Comparison of ENCODE assay signal across 1 cellular context in the genomic region with DNA sequence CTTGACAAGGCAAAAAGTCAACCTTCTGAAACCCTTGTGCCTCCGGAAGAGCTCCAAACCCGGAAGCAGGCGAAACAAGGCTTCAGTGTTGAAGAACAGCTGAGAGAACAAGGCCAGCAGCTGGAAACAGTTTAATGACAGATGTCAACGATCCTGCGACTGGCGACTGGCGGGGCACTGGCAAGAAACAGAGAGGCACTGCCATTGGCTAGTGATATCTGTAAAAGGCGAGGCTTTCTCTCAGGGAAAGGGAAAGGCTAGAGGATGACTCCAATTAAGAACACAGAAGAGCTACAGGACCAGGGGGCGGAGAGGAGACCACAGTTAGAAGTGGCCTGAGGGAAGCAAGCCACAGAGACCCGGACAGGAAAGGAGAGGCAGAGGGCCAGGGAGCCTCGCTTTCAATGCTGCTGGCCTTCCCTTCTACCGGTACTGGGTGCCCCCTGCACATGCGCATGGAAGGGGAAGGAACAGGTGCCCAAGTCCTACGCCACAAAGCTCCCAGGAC.
TF ChIP-seq lines count a peak whose summit lies in the region.

No MANE protein-coding gene starts in this region.

TF ChIP-seq in HepG2, 621 proteins besides CTCF, POLR2A, EP300 and RAD21 (continued from another document and continues in another):
- TF ChIP-seq, protein P1, sequence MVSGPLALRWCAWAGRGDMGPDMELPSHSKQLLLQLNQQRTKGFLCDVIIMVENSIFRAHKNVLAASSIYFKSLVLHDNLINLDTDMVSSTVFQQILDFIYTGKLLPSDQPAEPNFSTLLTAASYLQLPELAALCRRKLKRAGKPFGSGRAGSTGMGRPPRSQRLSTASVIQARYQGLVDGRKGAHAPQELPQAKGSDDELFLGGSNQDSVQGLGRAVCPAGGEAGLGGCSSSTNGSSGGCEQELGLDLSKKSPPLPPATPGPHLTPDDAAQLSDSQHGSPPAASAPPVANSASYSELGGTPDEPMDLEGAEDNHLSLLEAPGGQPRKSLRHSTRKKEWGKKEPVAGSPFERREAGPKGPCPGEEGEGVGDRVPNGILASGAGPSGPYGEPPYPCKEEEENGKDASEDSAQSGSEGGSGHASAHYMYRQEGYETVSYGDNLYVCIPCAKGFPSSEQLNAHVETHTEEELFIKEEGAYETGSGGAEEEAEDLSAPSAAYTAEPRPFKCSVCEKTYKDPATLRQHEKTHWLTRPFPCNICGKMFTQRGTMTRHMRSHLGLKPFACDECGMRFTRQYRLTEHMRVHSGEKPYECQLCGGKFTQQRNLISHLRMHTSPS (CRISPR knock-in tag; IDR thresholded peaks at IDR 0.05; ENCODE audit: low read depth), result no peak
- TF ChIP-seq, protein P2, sequence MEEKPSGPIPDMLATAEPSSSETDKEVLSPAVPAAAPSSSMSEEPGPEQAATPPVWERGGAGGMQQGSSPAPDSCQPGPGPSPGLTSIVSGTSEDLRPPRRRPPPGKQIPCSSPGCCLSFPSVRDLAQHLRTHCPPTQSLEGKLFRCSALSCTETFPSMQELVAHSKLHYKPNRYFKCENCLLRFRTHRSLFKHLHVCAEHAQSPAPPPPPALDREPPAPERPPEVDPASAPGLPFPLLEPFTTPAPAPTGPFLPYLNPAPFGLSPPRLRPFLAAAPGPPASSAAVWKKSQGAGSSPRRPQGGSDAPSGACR (CRISPR knock-in tag; IDR thresholded peaks at IDR 0.05), result no peak
- TF ChIP-seq ZBTB38 (CRISPR knock-in tag; IDR thresholded peaks at IDR 0.05) (peak; percentile 53; the same call in 1 of the 2 replicates), TGIF2 (CRISPR knock-in tag; IDR thresholded peaks at IDR 0.05) (peak; percentile 100), ATF1 (CRISPR knock-in tag; IDR thresholded peaks at IDR 0.05) (no peak), SAP130 (CRISPR knock-in tag; IDR thresholded peaks at IDR 0.05; ENCODE audit: low read depth) (peak; percentile 100), SOX6 (IDR thresholded peaks at IDR 0.05) (no peak), SOX6 (CRISPR knock-in tag; IDR thresholded peaks at IDR 0.05) (peak; percentile 41; the same call in 1 of the 2 replicates), NR2C2 (CRISPR knock-in tag; IDR thresholded peaks at IDR 0.05; ENCODE audit: borderline replicate concordance) (peak; percentile 69), ZNF317 (CRISPR knock-in tag; IDR thresholded peaks at IDR 0.05) (0 out of 2 replicates have a peak, but pooled peaks have one; percentile 37), CBX5 (CRISPR knock-in tag; IDR thresholded peaks at IDR 0.05; ENCODE audit: borderline replicate concordance) (0 out of 2 replicates have a peak, but pooled peaks have one; percentile 41), ZSCAN29 (CRISPR knock-in tag; conservative IDR thresholded peaks at IDR 0.05) (no peak), SATB2 (CRISPR knock-in tag; IDR thresholded peaks at IDR 0.05) (no peak), ELF3 (CRISPR knock-in tag; IDR thresholded peaks at IDR 0.05) (peak; percentile 96), KDM4B (CRISPR knock-in tag; IDR thresholded peaks at IDR 0.05) (no peak), HDAC1 (CRISPR knock-in tag; IDR thresholded peaks at IDR 0.05) (peak; percentile 78), NONO (IDR thresholded peaks at IDR 0.05) (no peak), NONO (CRISPR knock-in tag; conservative IDR thresholded peaks at IDR 0.05) (0 out of 2 replicates have a peak, but pooled peaks have one; percentile 28), HNRNPUL1 (IDR thresholded peaks at IDR 0.05; ENCODE audit: low read depth, low read length) (no peak), ZNF644 (CRISPR knock-in tag; IDR thresholded peaks at IDR 0.05; ENCODE audit: low read depth) (no peak), ZNF615 (CRISPR knock-in tag; IDR thresholded peaks at IDR 0.05; ENCODE audit: borderline replicate concordance) (no peak), HCFC1 (IDR thresholded peaks at IDR 0.05; ENCODE audit: low read depth, low read length) (no peak), SNAI1 (CRISPR knock-in tag; IDR thresholded peaks at IDR 0.05; ENCODE audit: borderline replicate concordance) (no peak), HNF4A (CRISPR knock-in tag; IDR thresholded peaks at IDR 0.05) (peak; percentile 11; the same call in 1 of the 2 replicates), GABPB1 (CRISPR knock-in tag; IDR thresholded peaks at IDR 0.05) (peak; percentile 44; the same call in 1 of the 2 replicates), ZMYM4 (CRISPR knock-in tag; IDR thresholded peaks at IDR 0.05) (peak; percentile 42; the same call in 1 of the 2 replicates), GATAD2A (CRISPR knock-in tag; IDR thresholded peaks at IDR 0.05) (peak; percentile 33; the same call in 1 of the 2 replicates), TAF15 (IDR thresholded peaks at IDR 0.05; ENCODE audit: low read depth, low read length, poor library complexity, severe bottlenecking) (no peak), ZEB1 (IDR thresholded peaks at IDR 0.05; ENCODE audit: insufficient replicate concordance, low read depth) (no peak)
- TF ChIP-seq, protein P3, sequence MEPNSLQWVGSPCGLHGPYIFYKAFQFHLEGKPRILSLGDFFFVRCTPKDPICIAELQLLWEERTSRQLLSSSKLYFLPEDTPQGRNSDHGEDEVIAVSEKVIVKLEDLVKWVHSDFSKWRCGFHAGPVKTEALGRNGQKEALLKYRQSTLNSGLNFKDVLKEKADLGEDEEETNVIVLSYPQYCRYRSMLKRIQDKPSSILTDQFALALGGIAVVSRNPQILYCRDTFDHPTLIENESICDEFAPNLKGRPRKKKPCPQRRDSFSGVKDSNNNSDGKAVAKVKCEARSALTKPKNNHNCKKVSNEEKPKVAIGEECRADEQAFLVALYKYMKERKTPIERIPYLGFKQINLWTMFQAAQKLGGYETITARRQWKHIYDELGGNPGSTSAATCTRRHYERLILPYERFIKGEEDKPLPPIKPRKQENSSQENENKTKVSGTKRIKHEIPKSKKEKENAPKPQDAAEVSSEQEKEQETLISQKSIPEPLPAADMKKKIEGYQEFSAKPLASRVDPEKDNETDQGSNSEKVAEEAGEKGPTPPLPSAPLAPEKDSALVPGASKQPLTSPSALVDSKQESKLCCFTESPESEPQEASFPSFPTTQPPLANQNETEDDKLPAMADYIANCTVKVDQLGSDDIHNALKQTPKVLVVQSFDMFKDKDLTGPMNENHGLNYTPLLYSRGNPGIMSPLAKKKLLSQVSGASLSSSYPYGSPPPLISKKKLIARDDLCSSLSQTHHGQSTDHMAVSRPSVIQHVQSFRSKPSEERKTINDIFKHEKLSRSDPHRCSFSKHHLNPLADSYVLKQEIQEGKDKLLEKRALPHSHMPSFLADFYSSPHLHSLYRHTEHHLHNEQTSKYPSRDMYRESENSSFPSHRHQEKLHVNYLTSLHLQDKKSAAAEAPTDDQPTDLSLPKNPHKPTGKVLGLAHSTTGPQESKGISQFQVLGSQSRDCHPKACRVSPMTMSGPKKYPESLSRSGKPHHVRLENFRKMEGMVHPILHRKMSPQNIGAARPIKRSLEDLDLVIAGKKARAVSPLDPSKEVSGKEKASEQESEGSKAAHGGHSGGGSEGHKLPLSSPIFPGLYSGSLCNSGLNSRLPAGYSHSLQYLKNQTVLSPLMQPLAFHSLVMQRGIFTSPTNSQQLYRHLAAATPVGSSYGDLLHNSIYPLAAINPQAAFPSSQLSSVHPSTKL (CRISPR knock-in tag; IDR thresholded peaks at IDR 0.05), result peak; percentile 40; the same call in 1 of the 2 replicates
- TF ChIP-seq, protein P4, sequence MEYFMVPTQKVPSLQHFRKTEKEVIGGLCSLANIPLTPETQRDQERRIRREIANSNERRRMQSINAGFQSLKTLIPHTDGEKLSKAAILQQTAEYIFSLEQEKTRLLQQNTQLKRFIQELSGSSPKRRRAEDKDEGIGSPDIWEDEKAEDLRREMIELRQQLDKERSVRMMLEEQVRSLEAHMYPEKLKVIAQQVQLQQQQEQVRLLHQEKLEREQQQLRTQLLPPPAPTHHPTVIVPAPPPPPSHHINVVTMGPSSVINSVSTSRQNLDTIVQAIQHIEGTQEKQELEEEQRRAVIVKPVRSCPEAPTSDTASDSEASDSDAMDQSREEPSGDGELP (IDR thresholded peaks at IDR 0.05; ENCODE audit: borderline replicate concordance, low read depth), result peak; percentile 100
- TF ChIP-seq, protein P5, sequence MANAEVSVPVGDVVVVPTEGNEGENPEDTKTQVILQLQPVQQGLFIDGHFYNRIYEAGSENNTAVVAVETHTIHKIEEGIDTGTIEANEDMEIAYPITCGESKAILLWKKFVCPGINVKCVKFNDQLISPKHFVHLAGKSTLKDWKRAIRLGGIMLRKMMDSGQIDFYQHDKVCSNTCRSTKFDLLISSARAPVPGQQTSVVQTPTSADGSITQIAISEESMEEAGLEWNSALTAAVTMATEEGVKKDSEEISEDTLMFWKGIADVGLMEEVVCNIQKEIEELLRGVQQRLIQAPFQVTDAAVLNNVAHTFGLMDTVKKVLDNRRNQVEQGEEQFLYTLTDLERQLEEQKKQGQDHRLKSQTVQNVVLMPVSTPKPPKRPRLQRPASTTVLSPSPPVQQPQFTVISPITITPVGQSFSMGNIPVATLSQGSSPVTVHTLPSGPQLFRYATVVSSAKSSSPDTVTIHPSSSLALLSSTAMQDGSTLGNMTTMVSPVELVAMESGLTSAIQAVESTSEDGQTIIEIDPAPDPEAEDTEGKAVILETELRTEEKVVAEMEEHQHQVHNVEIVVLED (CRISPR knock-in tag; IDR thresholded peaks at IDR 0.05; ENCODE audit: borderline replicate concordance), result no peak
- TF ChIP-seq, protein P6, sequence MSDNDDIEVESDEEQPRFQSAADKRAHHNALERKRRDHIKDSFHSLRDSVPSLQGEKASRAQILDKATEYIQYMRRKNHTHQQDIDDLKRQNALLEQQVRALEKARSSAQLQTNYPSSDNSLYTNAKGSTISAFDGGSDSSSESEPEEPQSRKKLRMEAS (IDR thresholded peaks at IDR 0.05), result 0 out of 2 replicates have a peak, but pooled peaks have one; percentile 35
- TF ChIP-seq, protein P7, sequence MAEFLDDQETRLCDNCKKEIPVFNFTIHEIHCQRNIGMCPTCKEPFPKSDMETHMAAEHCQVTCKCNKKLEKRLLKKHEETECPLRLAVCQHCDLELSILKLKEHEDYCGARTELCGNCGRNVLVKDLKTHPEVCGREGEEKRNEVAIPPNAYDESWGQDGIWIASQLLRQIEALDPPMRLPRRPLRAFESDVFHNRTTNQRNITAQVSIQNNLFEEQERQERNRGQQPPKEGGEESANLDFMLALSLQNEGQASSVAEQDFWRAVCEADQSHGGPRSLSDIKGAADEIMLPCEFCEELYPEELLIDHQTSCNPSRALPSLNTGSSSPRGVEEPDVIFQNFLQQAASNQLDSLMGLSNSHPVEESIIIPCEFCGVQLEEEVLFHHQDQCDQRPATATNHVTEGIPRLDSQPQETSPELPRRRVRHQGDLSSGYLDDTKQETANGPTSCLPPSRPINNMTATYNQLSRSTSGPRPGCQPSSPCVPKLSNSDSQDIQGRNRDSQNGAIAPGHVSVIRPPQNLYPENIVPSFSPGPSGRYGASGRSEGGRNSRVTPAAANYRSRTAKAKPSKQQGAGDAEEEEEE (CRISPR knock-in tag; IDR thresholded peaks at IDR 0.05; ENCODE audit: borderline replicate concordance), result no peak
- TF ChIP-seq, protein P8, sequence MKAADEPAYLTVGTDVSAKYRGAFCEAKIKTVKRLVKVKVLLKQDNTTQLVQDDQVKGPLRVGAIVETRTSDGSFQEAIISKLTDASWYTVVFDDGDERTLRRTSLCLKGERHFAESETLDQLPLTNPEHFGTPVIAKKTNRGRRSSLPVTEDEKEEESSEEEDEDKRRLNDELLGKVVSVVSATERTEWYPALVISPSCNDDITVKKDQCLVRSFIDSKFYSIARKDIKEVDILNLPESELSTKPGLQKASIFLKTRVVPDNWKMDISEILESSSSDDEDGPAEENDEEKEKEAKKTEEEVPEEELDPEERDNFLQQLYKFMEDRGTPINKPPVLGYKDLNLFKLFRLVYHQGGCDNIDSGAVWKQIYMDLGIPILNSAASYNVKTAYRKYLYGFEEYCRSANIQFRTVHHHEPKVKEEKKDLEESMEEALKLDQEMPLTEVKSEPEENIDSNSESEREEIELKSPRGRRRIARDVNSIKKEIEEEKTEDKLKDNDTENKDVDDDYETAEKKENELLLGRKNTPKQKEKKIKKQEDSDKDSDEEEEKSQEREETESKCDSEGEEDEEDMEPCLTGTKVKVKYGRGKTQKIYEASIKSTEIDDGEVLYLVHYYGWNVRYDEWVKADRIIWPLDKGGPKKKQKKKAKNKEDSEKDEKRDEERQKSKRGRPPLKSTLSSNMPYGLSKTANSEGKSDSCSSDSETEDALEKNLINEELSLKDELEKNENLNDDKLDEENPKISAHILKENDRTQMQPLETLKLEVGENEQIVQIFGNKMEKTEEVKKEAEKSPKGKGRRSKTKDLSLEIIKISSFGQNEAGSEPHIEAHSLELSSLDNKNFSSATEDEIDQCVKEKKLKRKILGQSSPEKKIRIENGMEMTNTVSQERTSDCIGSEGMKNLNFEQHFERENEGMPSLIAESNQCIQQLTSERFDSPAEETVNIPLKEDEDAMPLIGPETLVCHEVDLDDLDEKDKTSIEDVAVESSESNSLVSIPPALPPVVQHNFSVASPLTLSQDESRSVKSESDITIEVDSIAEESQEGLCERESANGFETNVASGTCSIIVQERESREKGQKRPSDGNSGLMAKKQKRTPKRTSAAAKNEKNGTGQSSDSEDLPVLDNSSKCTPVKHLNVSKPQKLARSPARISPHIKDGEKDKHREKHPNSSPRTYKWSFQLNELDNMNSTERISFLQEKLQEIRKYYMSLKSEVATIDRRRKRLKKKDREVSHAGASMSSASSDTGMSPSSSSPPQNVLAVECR (CRISPR knock-in tag; IDR thresholded peaks at IDR 0.05; ENCODE audit: borderline replicate concordance), result peak; percentile 90
- TF ChIP-seq, protein P9, sequence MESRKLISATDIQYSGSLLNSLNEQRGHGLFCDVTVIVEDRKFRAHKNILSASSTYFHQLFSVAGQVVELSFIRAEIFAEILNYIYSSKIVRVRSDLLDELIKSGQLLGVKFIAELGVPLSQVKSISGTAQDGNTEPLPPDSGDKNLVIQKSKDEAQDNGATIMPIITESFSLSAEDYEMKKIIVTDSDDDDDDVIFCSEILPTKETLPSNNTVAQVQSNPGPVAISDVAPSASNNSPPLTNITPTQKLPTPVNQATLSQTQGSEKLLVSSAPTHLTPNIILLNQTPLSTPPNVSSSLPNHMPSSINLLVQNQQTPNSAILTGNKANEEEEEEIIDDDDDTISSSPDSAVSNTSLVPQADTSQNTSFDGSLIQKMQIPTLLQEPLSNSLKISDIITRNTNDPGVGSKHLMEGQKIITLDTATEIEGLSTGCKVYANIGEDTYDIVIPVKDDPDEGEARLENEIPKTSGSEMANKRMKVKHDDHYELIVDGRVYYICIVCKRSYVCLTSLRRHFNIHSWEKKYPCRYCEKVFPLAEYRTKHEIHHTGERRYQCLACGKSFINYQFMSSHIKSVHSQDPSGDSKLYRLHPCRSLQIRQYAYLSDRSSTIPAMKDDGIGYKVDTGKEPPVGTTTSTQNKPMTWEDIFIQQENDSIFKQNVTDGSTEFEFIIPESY (CRISPR knock-in tag; IDR thresholded peaks at IDR 0.05), result peak; percentile 94
- TF ChIP-seq, protein P10, sequence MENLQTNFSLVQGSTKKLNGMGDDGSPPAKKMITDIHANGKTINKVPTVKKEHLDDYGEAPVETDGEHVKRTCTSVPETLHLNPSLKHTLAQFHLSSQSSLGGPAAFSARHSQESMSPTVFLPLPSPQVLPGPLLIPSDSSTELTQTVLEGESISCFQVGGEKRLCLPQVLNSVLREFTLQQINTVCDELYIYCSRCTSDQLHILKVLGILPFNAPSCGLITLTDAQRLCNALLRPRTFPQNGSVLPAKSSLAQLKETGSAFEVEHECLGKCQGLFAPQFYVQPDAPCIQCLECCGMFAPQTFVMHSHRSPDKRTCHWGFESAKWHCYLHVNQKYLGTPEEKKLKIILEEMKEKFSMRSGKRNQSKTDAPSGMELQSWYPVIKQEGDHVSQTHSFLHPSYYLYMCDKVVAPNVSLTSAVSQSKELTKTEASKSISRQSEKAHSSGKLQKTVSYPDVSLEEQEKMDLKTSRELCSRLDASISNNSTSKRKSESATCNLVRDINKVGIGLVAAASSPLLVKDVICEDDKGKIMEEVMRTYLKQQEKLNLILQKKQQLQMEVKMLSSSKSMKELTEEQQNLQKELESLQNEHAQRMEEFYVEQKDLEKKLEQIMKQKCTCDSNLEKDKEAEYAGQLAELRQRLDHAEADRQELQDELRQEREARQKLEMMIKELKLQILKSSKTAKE (CRISPR knock-in tag; IDR thresholded peaks at IDR 0.05; ENCODE audit: borderline replicate concordance), result no peak
